ENCODE assay signal across 7 cellular contexts in the genomic region with DNA sequence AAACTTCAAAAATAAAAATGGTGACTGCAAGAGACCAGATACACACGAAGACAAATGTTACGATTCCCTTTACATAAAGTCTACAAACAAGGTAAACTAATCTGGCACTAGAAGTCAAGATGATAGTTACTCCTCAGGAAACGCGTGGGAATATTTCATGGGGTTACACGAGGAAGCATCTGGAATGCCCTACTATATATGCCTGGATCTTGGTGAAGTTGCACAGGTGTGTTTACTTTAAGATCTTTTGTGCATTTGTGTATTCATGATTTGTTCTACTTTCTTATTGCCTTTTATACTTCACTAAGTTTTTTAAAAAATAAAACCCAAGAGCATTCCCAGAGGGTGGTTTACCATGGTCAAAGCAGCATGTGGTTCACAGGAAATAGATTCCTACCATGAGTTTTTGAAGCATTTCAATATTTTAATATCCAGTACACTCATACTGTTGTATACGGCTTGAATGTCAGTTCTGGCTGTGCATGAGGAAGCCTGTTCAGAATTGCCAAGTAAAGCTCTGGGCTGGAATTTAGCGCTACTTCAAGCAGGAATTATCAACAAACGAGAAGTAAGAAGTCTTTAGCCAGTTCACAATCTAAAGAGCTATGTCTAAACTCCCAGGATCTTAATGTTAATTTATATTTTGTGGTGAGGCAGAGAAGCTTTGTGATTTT.
"Had no signal": no experiment of that assay in that cellular context is flagged by ENCODE, and none has a peak within 500 bp of the region (broad histone marks: within the 10 kb centered on the region; RNA-seq: fewer than 3 reads in every experiment).

No MANE protein-coding gene starts in this region.

- DNase-seq: GM23248, GOT3, H7, HFFc6, KBM-7 had no signal

- H3K36me3 ChIP-seq: HAP-1 had no signal

- H3K9ac ChIP-seq: GM23248 had no signal

- H3K4me3 ChIP-seq: GM23248, HAP-1 had no signal

- H2AFZ ChIP-seq: GM23248 had no signal

- H3K27ac ChIP-seq: GM23248, HL-60 had no signal

- H3K9me3 ChIP-seq: HAP-1 had no signal

- H3K4me1 ChIP-seq: HAP-1 had no signal
